Comparison of ENCODE assay signal across 11 cellular contexts in genomic region chr2:191696001-191696400, GRCh38. TPM values are rescaled to one million over a fixed set of nuclear protein-coding genes. Genes with fewer than 3 reads are reported as not detected.
DNase-seq lines count a peak whose midpoint lies in the region; ATAC-seq and TF ChIP-seq lines count a peak whose summit lies in the region.
"Had no signal": no experiment of that assay in that cellular context is flagged by ENCODE, and none has a peak within 500 bp of the region (broad histone marks: within the 10 kb centered on the region; RNA-seq: fewer than 3 reads in every experiment).

No MANE protein-coding gene starts in this region.

- no peak overlapping the region for H3K4me2 ChIP-seq in mammary epithelial cell (ENCODE audit: insufficient read depth, low read depth, low read length)
- H3K4me2 ChIP-seq: KMS-11 had no signal

- in situ Hi-C loops in mammary epithelial cell (cut with MboI; ENCODE audit: low sequenced_read_pairs in 2 of 2): no loop called here

- POLR2A ChIA-PET in AG04449 (lab: Yijun Ruan, JAX): interaction anchor here (0.6 to 1.6 kb wide), 5 partner anchors 16 to 130 kb away, joined by 3 to 5 read pairs (median 4); partner anchors contain the start of gene NABP1

- intact Hi-C loops in mammary epithelial cell (cut with micrococcal nuclease): no loop called here
- intact Hi-C loops in posterior vena cava (cut with DNase I): loop anchor here in 1 of 2 donors (5.0 kb wide), 1 partner anchor 1604 kb away; no protein-coding TSS in a partner anchor
- intact Hi-C loops in esophagus squamous epithelium (cut with DNase I): no loop called here

- H3K9me3 ChIP-seq in mammary epithelial cell (replicated peaks; ENCODE audit: insufficient read depth, low read length): no peaks in the 10 kb centered on the region
- no peaks in the 10 kb centered on the region for H3K9me3 ChIP-seq in esophagus squamous epithelium

- ATAC-seq in HG02840 (IDR thresholded peaks at IDR 0.05; ENCODE audit: low FRiP score, unreplicated experiment): no peak
- ATAC-seq in GM19328 (IDR thresholded peaks at IDR 0.05; ENCODE audit: unreplicated experiment): no peak
- ATAC-seq: CD8-positive, alpha-beta T cell had no signal

- peaks cover 18% of the 10 kb centered on the region for H3K4me1 ChIP-seq in mammary epithelial cell (ENCODE audit: insufficient read depth, low read length)
- H3K4me1 ChIP-seq in esophagus squamous epithelium: peaks cover 0 to 14% (median 6%) of the 10 kb centered on the region in 3 donors

- H3K36me3 ChIP-seq in mammary epithelial cell (ENCODE audit: insufficient read depth, low read length): no peaks in the 10 kb centered on the region
- no peaks in the 10 kb centered on the region for H3K36me3 ChIP-seq in esophagus squamous epithelium

- H3K27ac ChIP-seq in mammary epithelial cell (ENCODE audit: insufficient read depth, low read depth, low read length) (no peak overlapping the region), esophagus squamous epithelium (no peak overlapping the region)
- H3K27ac ChIP-seq: KMS-11 had no signal

- no TSS peak for BruUV-seq in mammary epithelial cell (replicated peaks; lab: Mats Ljungman, UMichigan)

- dilution Hi-C loops in mammary epithelial cell (cut with HindIII; ENCODE audit: low sequenced_read_pairs): loop anchor here (5.0 kb wide), 1 partner anchor 139 kb away; no protein-coding TSS in a partner anchor

- no peaks in the 10 kb centered on the region for H3K27me3 ChIP-seq in mammary epithelial cell (ENCODE audit: insufficient read depth, low read length)
- H3K27me3 ChIP-seq in esophagus squamous epithelium: no peaks in the 10 kb centered on the region

- TF ChIP-seq CTCF in AG04449 (IDR thresholded peaks at IDR 0.05; ENCODE audit: insufficient read depth, low read length, missing control alignments) (no peak), mammary epithelial cell (conservative IDR thresholded peaks at IDR 0.05 in 1 of 2, IDR thresholded peaks at IDR 0.05 in 1 of 2; ENCODE audit: extremely low read depth in 1 of 2, insufficient read depth in 1 of 2, low read depth in 1 of 2, low read length in 2 of 2) (no peak), esophagus squamous epithelium (IDR thresholded peaks at IDR 0.05) (no peak)

- H4K20me1 ChIP-seq in mammary epithelial cell (ENCODE audit: insufficient read depth, low read length): no peaks in the 10 kb centered on the region

- no peaks in the 10 kb centered on the region for H3K79me2 ChIP-seq in mammary epithelial cell (ENCODE audit: insufficient read depth, low read length)

- peak; percentile 74 for DNase-seq in AG04449 (ENCODE audit: low read depth, low spot score)
- peak; percentile 14 for DNase-seq in NCI-H1092 (lab: John Stamatoyannopoulos, UW)
- peak; percentile 65 for DNase-seq in mammary epithelial cell
- peak; percentile 47 for DNase-seq in left kidney (ENCODE audit: low read depth, low spot score)
- no peak for DNase-seq in posterior vena cava (ENCODE audit: low spot score)
- no peak for DNase-seq in esophagus squamous epithelium (lab: John Stamatoyannopoulos, UW)
- DNase-seq: CD8-positive, alpha-beta T cell; naive B cell had no signal

- H2AFZ ChIP-seq in mammary epithelial cell (ENCODE audit: low read depth, low read length): no peak overlapping the region

- H3K9ac ChIP-seq in mammary epithelial cell (ENCODE audit: insufficient read depth, low read length): no peak overlapping the region
- H3K9ac ChIP-seq: KMS-11 had no signal

- no peak overlapping the region for H3K4me3 ChIP-seq in AG04449 (ENCODE audit: low read depth, low read length)
- no peak overlapping the region for H3K4me3 ChIP-seq in mammary epithelial cell (replicated peaks in 1 of 3; ENCODE audit: insufficient read depth in 1 of 3, low read depth in 2 of 3, low read length in 3 of 3)
- H3K4me3 ChIP-seq in esophagus squamous epithelium: no peak overlapping the region

- no peak for TF ChIP-seq POLR2A in esophagus squamous epithelium (IDR thresholded peaks at IDR 0.05)

- CTCF ChIA-PET in AG04449 (lab: Yijun Ruan, JAX) (interaction anchor here (0.9 to 4.2 kb wide), 9 partner anchors 10 to 466 kb away, joined by 3 to 44 read pairs (median 5); no protein-coding TSS in a partner anchor), mammary epithelial cell (lab: Charles Lee; ENCODE audit: low non-redundant PET) (interaction anchor here (0.6 kb wide), 1 partner anchor 170 kb away, joined by 3 read pairs; no protein-coding TSS in a partner anchor)

RNA-seq across cellular contexts. Expression of gene NABP1, which starts 18.1 kb away (rescaled TPM):
- total RNA-seq in mammary epithelial cell (10 to 100 TPM; 77.7 to 88.2 TPM), posterior vena cava (10 to 100 TPM; 26.8 to 32.0 TPM), esophagus squamous epithelium (10 to 100 TPM; 13.8 to 50.3 (median 23.9) TPM)
- 13.4 TPM for polyA plus RNA-seq in mammary epithelial cell
- polyA minus RNA-seq in mammary epithelial cell: 13.1 TPM

Comparison
In these comparisons a context has a peak if more than half of its experiments do, and no peak if none do; other contexts are left out.
1. DNase-seq: peak in AG04449 (single experiment), NCI-H1092 (single experiment), mammary epithelial cell (single experiment) and left kidney (single experiment); none in posterior vena cava (single experiment) and esophagus squamous epithelium (single experiment).